In the genomic region with DNA sequence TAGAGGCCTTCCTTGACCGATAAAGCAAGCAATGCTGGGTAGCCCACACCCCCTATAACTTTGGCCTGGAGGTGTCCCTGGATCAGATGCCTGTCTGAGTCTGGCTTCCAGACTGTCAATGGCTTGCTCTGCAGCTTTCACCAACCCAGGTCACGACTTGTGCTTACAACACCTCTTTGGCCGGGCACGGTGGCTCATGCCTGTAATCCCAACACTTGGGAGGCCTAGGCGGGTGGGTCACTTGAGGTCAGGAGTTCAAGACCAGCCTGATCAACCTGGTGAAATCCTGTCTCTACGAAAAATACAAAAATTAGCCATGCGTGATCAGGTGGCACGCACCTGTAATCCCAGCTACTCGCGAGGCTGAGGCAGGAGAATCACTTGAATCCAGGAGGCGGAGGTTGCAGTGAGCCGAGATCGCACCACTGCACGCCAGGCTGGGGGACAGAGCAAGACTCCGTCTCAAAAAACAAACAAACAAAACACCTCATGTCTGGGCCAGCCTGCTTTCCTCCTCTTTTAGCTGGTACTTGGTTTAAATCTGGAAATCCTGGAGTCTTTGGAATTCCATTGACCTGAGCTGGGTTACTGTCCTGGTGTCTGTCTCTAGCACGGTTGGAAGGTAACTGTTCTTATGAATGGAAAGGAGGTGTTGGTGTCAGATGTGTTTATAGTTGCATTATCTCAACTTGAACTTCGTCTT, we compare ENCODE assay signal across 15 cellular contexts.
"Had no signal": no experiment of that assay in that cellular context is flagged by ENCODE, and none has a peak within 500 bp of the region (broad histone marks: within the 10 kb centered on the region; RNA-seq: fewer than 3 reads in every experiment).

No MANE protein-coding gene starts in this region.

- ATAC-seq: activated CD4-positive, alpha-beta T cell treated with anti-CD3 and anti-CD28 coated beads for 36 hours; left lung; upper lobe of right lung had no signal

- H3K9me3 ChIP-seq: colonic mucosa, heart left ventricle, left lung, sigmoid colon, upper lobe of right lung had no signal

- H3K36me3 ChIP-seq: colonic mucosa, heart left ventricle, left lung, sigmoid colon, upper lobe of right lung had no signal

- DNase-seq: activated CD4-positive, alpha-beta T cell treated with anti-CD3 and anti-CD28 coated beads for 36 hours; activated CD8-positive, alpha-beta memory T cell treated with anti-CD3 and anti-CD28 coated beads, Interleukin-2, amount 50 U/mL, for 48 hours; activated CD8-positive, alpha-beta T cell treated with anti-CD3 and anti-CD28 coated beads for 36 hours; activated naive CD4-positive, alpha-beta T cell; colonic mucosa; effector CD8-positive, alpha-beta T cell; foreskin melanocyte; left lung; sigmoid colon; stimulated activated CD4-positive, alpha-beta T cell treated with anti-CD3 and anti-CD28 coated beads, Interleukin-2, amount 100 ng/mL, for 48 hours; stimulated activated naive CD4-positive, alpha-beta T cell treated with Interleukin-2 at 50 U/mL for 16 hours; T1000; upper lobe of right lung had no signal

- H3K27ac Mint-ChIP-seq: activated CD4-positive, alpha-beta T cell treated with anti-CD3 and anti-CD28 coated beads for 36 hours; activated CD8-positive, alpha-beta T cell treated with anti-CD3 and anti-CD28 coated beads for 36 hours; nephron had no signal

- H3K27me3 ChIP-seq: colonic mucosa, heart left ventricle, left lung, sigmoid colon, upper lobe of right lung had no signal

- H3K27ac ChIP-seq: colonic mucosa, heart left ventricle, left lung, sigmoid colon, upper lobe of right lung had no signal

- H3K9me3 Mint-ChIP-seq: activated CD8-positive, alpha-beta T cell treated with anti-CD3 and anti-CD28 coated beads for 36 hours; nephron had no signal

- H3K4me1 ChIP-seq: colonic mucosa, left lung, upper lobe of right lung had no signal

- H3K27me3 Mint-ChIP-seq: activated CD4-positive, alpha-beta T cell treated with anti-CD3 and anti-CD28 coated beads for 36 hours; activated CD8-positive, alpha-beta T cell treated with anti-CD3 and anti-CD28 coated beads for 36 hours had no signal

- H3K4me3 ChIP-seq: colonic mucosa, heart left ventricle, left lung, sigmoid colon, upper lobe of right lung had no signal

- H3K4me3 Mint-ChIP-seq: activated CD4-positive, alpha-beta T cell treated with anti-CD3 and anti-CD28 coated beads for 36 hours; activated CD8-positive, alpha-beta T cell treated with anti-CD3 and anti-CD28 coated beads for 36 hours; nephron had no signal
